Comparison of ENCODE assay signal across 15 cellular contexts in the genomic region with DNA sequence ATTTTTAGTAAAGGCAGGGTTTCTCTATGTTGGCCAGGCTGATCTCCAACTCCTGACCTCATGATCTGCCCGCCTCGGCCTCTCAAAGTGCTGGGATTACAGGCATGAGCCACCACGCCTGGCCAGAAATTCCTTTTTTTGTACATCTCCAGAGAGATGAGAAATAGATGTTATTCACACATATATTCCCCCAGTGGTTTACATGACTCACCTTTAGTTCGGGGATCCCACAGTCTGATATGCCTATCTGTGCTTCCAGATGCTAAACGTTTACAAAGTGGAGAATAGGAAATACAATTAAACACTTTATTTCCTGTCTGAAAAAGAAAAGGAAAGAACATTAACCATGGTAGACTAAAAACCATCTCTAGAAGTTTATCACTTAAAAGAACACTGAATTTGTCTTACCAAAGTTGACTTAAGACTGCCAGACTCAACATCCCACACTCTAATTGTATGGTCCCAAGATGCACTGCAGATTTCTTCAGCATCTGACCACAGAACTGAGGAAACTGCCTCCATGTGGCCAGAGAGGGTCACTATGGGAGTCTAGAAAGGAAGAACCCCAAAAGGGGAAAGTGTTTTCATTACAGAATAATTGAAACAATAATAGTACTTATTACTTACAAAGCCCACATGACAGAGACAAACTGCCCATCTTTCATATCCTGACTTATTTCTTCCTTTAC. TPM values are rescaled to one million over a fixed set of nuclear protein-coding genes. Genes with fewer than 3 reads are reported as not detected.
DNase-seq lines count a peak whose midpoint lies in the region; ATAC-seq and TF ChIP-seq lines count a peak whose summit lies in the region.
"Had no signal": no experiment of that assay in that cellular context is flagged by ENCODE, and none has a peak within 500 bp of the region (broad histone marks: within the 10 kb centered on the region; RNA-seq: fewer than 3 reads in every experiment).

No MANE protein-coding gene starts in this region.

- no peaks in the 10 kb centered on the region for H3K9me3 ChIP-seq in GM23248 (ENCODE audit: low read depth)
- H3K9me3 ChIP-seq in Panc1 (ENCODE audit: control insufficient read depth, insufficient read depth, low read depth, low read length), result no peaks in the 10 kb centered on the region
- no peaks in the 10 kb centered on the region for H3K9me3 ChIP-seq in endodermal cell (ENCODE audit: control insufficient read depth, low read length)
- H3K9me3 ChIP-seq in upper lobe of right lung, result no peaks in the 10 kb centered on the region
- H3K9me3 ChIP-seq: lower lobe of right lung, thoracic aorta had no signal

- POLR2A ChIA-PET in Panc1 (lab: Charles Lee), result no interaction called here

- no peak for ATAC-seq in Panc1
- ATAC-seq in upper lobe of right lung, result peak; percentile 24
- no peak for ATAC-seq in GM21576 (IDR thresholded peaks at IDR 0.05; ENCODE audit: unreplicated experiment)
- ATAC-seq: activated naive CD4-positive, alpha-beta T cell treated with anti-CD3 and anti-CD28 coated beads, Interleukin-2, amount 50 U/mL, for 72 hours; lower lobe of right lung; natural killer cell treated with Interleukin-12 subunit alpha and Interleukin-12 subunit beta and Interleukin-15 and Interleukin-18, amount 100 ng/mL, for 72 hours had no signal

- DNase-seq in GM23248, result peak; percentile 30
- no peak for DNase-seq in Panc1 (ENCODE audit: low read depth, low spot score)
- no peak for DNase-seq in endodermal cell
- DNase-seq in upper lobe of right lung, result no peak
- DNase-seq in mesothelial cell of epicardium (ENCODE audit: low spot score in 2 of 2, unreplicated experiment in 2 of 2), result no peak
- no peak for DNase-seq in NK-92 treated with Interleukin-12 subunit alpha and Interleukin-12 subunit beta, amount 100 ng/mL, for 24 hours (lab: John Stamatoyannopoulos, UW)
- DNase-seq: activated CD4-positive, alpha-beta T cell treated with anti-CD3 and anti-CD28 coated beads, Interleukin-2, amount 10 ng/mL, durations not matched to agents 7 days and 5 days; effector CD4-positive, alpha-beta T cell; lower lobe of right lung; T-helper 9 cell had no signal

- CTCF ChIA-PET in Panc1 (lab: Charles Lee), result no interaction called here

- no peak overlapping the region for H3K27ac Mint-ChIP-seq in endodermal cell
- H3K27ac Mint-ChIP-seq in mesothelial cell of epicardium, result no peak overlapping the region
- H3K27ac Mint-ChIP-seq: activated CD4-positive, alpha-beta T cell treated with anti-CD3 and anti-CD28 coated beads, Interleukin-2, amount 10 ng/mL, durations not matched to agents 7 days and 5 days; IgD-negative memory B cell; natural killer cell treated with Interleukin-12 subunit alpha and Interleukin-12 subunit beta and Interleukin-15 and Interleukin-18, amount 100 ng/mL, for 72 hours had no signal

- H3K36me3 Mint-ChIP-seq in endodermal cell (ENCODE audit: low read depth) (peaks cover 78% of the 10 kb centered on the region), mesothelial cell of epicardium (peaks cover 38% of the 10 kb centered on the region)

- H3K4me3 ChIP-seq in GM23248 (no peak overlapping the region), Panc1 (ENCODE audit: low read depth in 2 of 2, low read length in 2 of 2) (no peak overlapping the region), endodermal cell (ENCODE audit: low read length) (no peak overlapping the region), upper lobe of right lung (no peak overlapping the region)
- H3K4me3 ChIP-seq: lower lobe of right lung, thoracic aorta had no signal

- TSS peak; percentile 40 for BruUV-seq in Panc1 (replicated peaks; lab: Mats Ljungman, UMichigan)

- H3K79me2 ChIP-seq in GM23248 (ENCODE audit: insufficient read depth), result no peaks in the 10 kb centered on the region

- peaks cover 11% of the 10 kb centered on the region for H3F3A ChIP-seq in GM23248 (ENCODE audit: insufficient read depth)

- in situ Hi-C loops in GM23248 (cut with MboI), result no loop called here
- in situ Hi-C loops in Panc1 (cut with HindIII; ENCODE audit: low pct_unique_long_range_greater_than_20kb, low sequenced_read_pairs), result no loop called here

- H3K9ac ChIP-seq in GM23248, result no peak overlapping the region
- no peak overlapping the region for H3K9ac ChIP-seq in endodermal cell (ENCODE audit: extremely low read depth, low read length, poor library complexity, severe bottlenecking)

- peaks cover 14% of the 10 kb centered on the region; the same call in 1 of the 2 replicates for H3K36me3 ChIP-seq in GM23248 (ENCODE audit: low read depth)
- 0 out of 2 replicates have a peak, but pooled peaks cover 8% of the 10 kb centered on the region for H3K36me3 ChIP-seq in Panc1 (ENCODE audit: control insufficient read depth, insufficient read depth, low read length)
- H3K36me3 ChIP-seq in endodermal cell (ENCODE audit: control insufficient read depth, insufficient read depth, low read length), result peaks cover 75% of the 10 kb centered on the region
- H3K36me3 ChIP-seq in upper lobe of right lung, result peaks cover 45% of the 10 kb centered on the region

- H2AFZ ChIP-seq in GM23248, result no peak overlapping the region

- H3K4me1 ChIP-seq in GM23248 (ENCODE audit: insufficient read depth) (no peaks in the 10 kb centered on the region), Panc1 (ENCODE audit: control insufficient read depth, insufficient read depth, low read length) (no peaks in the 10 kb centered on the region), endodermal cell (ENCODE audit: control insufficient read depth, insufficient read depth, low read length) (no peaks in the 10 kb centered on the region), upper lobe of right lung (no peaks in the 10 kb centered on the region)
- H3K4me1 ChIP-seq: lower lobe of right lung had no signal

- H3K4me1 Mint-ChIP-seq in endodermal cell (no peaks in the 10 kb centered on the region), mesothelial cell of epicardium (no peaks in the 10 kb centered on the region)
- H3K4me1 Mint-ChIP-seq: activated CD4-positive, alpha-beta T cell treated with anti-CD3 and anti-CD28 coated beads, Interleukin-2, amount 10 ng/mL, durations not matched to agents 7 days and 5 days; IgD-negative memory B cell had no signal

- no peak for TF ChIP-seq CTCF in Panc1 (IDR thresholded peaks at IDR 0.05)
- TF ChIP-seq CTCF in endodermal cell (conservative IDR thresholded peaks at IDR 0.05), result peak; percentile 37
- TF ChIP-seq CTCF in upper lobe of right lung (IDR thresholded peaks at IDR 0.05), result no peak
- TF ChIP-seq CTCF in mesothelial cell of epicardium (IDR thresholded peaks at IDR 0.05; ENCODE audit: unreplicated experiment), result no peak

- H4K20me1 ChIP-seq in GM23248 (ENCODE audit: insufficient read depth), result no peaks in the 10 kb centered on the region

- H3K4me2 ChIP-seq in GM23248 (ENCODE audit: unreplicated experiment), result no peak overlapping the region

- H3K9me3 Mint-ChIP-seq in endodermal cell (no peaks in the 10 kb centered on the region), mesothelial cell of epicardium (no peaks in the 10 kb centered on the region)
- H3K9me3 Mint-ChIP-seq: activated CD4-positive, alpha-beta T cell treated with anti-CD3 and anti-CD28 coated beads, Interleukin-2, amount 10 ng/mL, durations not matched to agents 7 days and 5 days; activated naive CD4-positive, alpha-beta T cell treated with anti-CD3 and anti-CD28 coated beads, Interleukin-2, amount 50 U/mL, for 72 hours; IgD-negative memory B cell; natural killer cell treated with Interleukin-12 subunit alpha and Interleukin-12 subunit beta and Interleukin-15 and Interleukin-18, amount 100 ng/mL, for 72 hours had no signal

- H3K27ac ChIP-seq in GM23248 (0 out of 2 replicates have a peak overlapping the region, but pooled peaks have one; percentile 28), Panc1 (ENCODE audit: low read length) (no peak overlapping the region), endodermal cell (ENCODE audit: low read depth, low read length) (no peak overlapping the region), upper lobe of right lung (no peak overlapping the region)
- H3K27ac ChIP-seq: lower lobe of right lung, thoracic aorta had no signal

- intact Hi-C loops in Panc1 (cut with micrococcal nuclease; ENCODE audit: unreplicated experiment), result no loop called here
- intact Hi-C loops in upper lobe of right lung (cut with DNase I), result no loop called here

- H3K4me3 Mint-ChIP-seq in endodermal cell (no peak overlapping the region), mesothelial cell of epicardium (no peak overlapping the region)
- H3K4me3 Mint-ChIP-seq: activated CD4-positive, alpha-beta T cell treated with anti-CD3 and anti-CD28 coated beads, Interleukin-2, amount 10 ng/mL, durations not matched to agents 7 days and 5 days; IgD-negative memory B cell; natural killer cell treated with Interleukin-12 subunit alpha and Interleukin-12 subunit beta and Interleukin-15 and Interleukin-18, amount 100 ng/mL, for 72 hours had no signal

- H3K27me3 ChIP-seq in GM23248 (replicated peaks; ENCODE audit: insufficient read depth) (no peaks in the 10 kb centered on the region), Panc1 (ENCODE audit: control insufficient read depth, insufficient read depth, low read length) (no peaks in the 10 kb centered on the region), endodermal cell (ENCODE audit: control insufficient read depth, insufficient read depth, low read length, poor library complexity, severe bottlenecking) (no peaks in the 10 kb centered on the region), upper lobe of right lung (no peaks in the 10 kb centered on the region)

- 56 to 58% methylated on average over 5 of the region's 5 CpGs for WGBS in GM23248 (ENCODE audit: low coverage in 1 of 2, low lambda C conversion rate in 2 of 2, missing lambda C conversion rate in 2 of 2), 2 experiments
- 98 to 100% methylated on average over 4 to 5 of the region's 5 CpGs for WGBS in endodermal cell (ENCODE audit: insufficient coverage in 1 of 2, insufficient read length in 1 of 2), 2 experiments

- H3K9me2 ChIP-seq in GM23248 (ENCODE audit: insufficient read depth), result no peaks in the 10 kb centered on the region

- no peaks in the 10 kb centered on the region for H3K27me3 Mint-ChIP-seq in endodermal cell (ENCODE audit: insufficient read depth)
- no peaks in the 10 kb centered on the region for H3K27me3 Mint-ChIP-seq in mesothelial cell of epicardium (ENCODE audit: low read depth)
- H3K27me3 Mint-ChIP-seq: activated CD4-positive, alpha-beta T cell treated with anti-CD3 and anti-CD28 coated beads, Interleukin-2, amount 10 ng/mL, durations not matched to agents 7 days and 5 days; IgD-negative memory B cell; natural killer cell treated with Interleukin-12 subunit alpha and Interleukin-12 subunit beta and Interleukin-15 and Interleukin-18, amount 100 ng/mL, for 72 hours had no signal

RNA-seq across cellular contexts. Expression of a gene that starts 12.6 kb away (rescaled TPM):
- 5.4 and 8.1 TPM in 2 replicates for total RNA-seq in GM23248 (2014; rRNA removed; shearing (Covaris generic))
- polyA plus RNA-seq in GM23248 (2016; fragmentation: Nextera tagmentation; extraction: Ambion mirVana), result 3.4 and 3.8 TPM in 2 replicates
- total RNA-seq in Panc1 (2021; ENCODE audit: unreplicated experiment) (6.4 TPM), endodermal cell (10 to 100 TPM in 1 of 2 donors, 1 to 10 TPM in 1; 8.2 to 12.2 TPM), upper lobe of right lung (2.3 TPM), mesothelial cell of epicardium (9.9 to 13.4 TPM (median 11.8 TPM) in 3 replicates)
- polyA plus RNA-seq in Panc1 (2012; ENCODE audit: insufficient read length), result 3.6 TPM
- polyA plus RNA-seq in endodermal cell (2013, experiment 1 of 2), result 6.3 TPM
- polyA plus RNA-seq in endodermal cell (2013, experiment 2 of 2), result 3.6 TPM

RNA-seq across cellular contexts. Expression of a gene that starts 27.3 kb away (rescaled TPM):
- total RNA-seq in GM23248 (2014; rRNA removed; shearing (Covaris generic)), result 16.2 and 45.8 TPM in 2 replicates
- polyA plus RNA-seq in GM23248 (2016; fragmentation: Nextera tagmentation; extraction: Ambion mirVana), result 60.3 and 66.1 TPM in 2 replicates
- total RNA-seq in Panc1 (2021; ENCODE audit: unreplicated experiment) (100 TPM), endodermal cell (100 to 1,000 TPM in 1 of 2 donors, 10 to 100 TPM in 1; 84.4 to 104 TPM), upper lobe of right lung (35.6 TPM), mesothelial cell of epicardium (54.4 to 58.9 TPM (median 58.6 TPM) in 3 replicates)
- polyA plus RNA-seq in Panc1 (2012; ENCODE audit: insufficient read length), result 59.4 TPM
- polyA plus RNA-seq in endodermal cell (2013, experiment 1 of 2), result 66.8 TPM
- 49.5 TPM for polyA plus RNA-seq in endodermal cell (2013, experiment 2 of 2)

RNA-seq across cellular contexts. Expression of a gene that starts 27.9 kb away (rescaled TPM):
- 8.1 and 9.5 TPM in 2 replicates for total RNA-seq in GM23248 (2014; rRNA removed; shearing (Covaris generic))
- polyA plus RNA-seq in GM23248 (2016; fragmentation: Nextera tagmentation; extraction: Ambion mirVana), result 4.3 and 4.8 TPM in 2 replicates
- total RNA-seq in Panc1 (2021; ENCODE audit: unreplicated experiment) (8.0 TPM), endodermal cell (1 to 10 TPM; 7.4 to 9.7 TPM), upper lobe of right lung (12.2 TPM), mesothelial cell of epicardium (13.7 to 17.0 TPM (median 16.8 TPM) in 3 replicates)
- 2.7 TPM for polyA plus RNA-seq in Panc1 (2012; ENCODE audit: insufficient read length)
- 9.3 TPM for polyA plus RNA-seq in endodermal cell (2013, experiment 1 of 2)
- 9.3 TPM for polyA plus RNA-seq in endodermal cell (2013, experiment 2 of 2)
